13 cellular contexts compared by ENCODE assay signal in the genomic region with DNA sequence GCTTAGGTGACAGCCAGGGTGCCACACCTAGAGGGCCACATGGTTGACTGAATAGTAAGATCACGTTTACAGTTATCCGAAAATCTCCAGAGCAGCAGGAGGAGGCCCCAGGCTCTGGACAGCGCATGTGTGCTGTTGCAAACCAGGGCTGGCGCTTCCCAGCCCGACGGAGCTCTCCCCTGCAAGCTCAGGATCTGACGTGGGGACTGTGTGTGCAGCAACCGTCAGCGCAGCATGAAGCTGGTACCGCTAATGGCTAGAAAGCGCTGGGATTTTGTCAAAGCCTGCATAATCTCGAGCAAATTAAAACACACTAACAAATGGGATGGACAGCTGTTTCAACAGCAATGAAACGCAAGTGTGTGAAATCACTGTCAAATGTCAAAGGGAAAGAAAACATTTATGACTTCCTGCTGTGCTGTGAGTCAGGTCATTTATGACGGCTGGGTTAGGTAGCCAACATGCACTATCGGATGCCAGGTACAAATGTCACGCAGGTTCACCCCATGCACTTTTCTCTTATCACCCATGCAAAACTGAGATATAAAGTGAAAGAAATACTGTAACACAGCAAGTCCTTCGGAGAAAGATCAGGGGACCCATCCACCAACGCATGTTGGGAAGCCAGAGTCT. TPM values are rescaled to one million over a fixed set of nuclear protein-coding genes. Genes with fewer than 3 reads are reported as not detected.
DNase-seq lines count a peak whose midpoint lies in the region; ATAC-seq and TF ChIP-seq lines count a peak whose summit lies in the region.
"Had no signal": no experiment of that assay in that cellular context is flagged by ENCODE, and none has a peak within 500 bp of the region (broad histone marks: within the 10 kb centered on the region; RNA-seq: fewer than 3 reads in every experiment).

No MANE protein-coding gene starts in this region.

- H3K27ac Mint-ChIP-seq in T-cell = peak overlapping the region; percentile 93 to 95

- ATAC-seq in T-cell (replicated peaks in 1 of 4) (no peak), gastrocnemius medialis (peak in 1 of 2 donors; percentile 48), HG03280 (IDR thresholded peaks at IDR 0.05; ENCODE audit: unreplicated experiment) (no peak)
- ATAC-seq: stimulated activated naive B cell treated with anti-CD40 and anti-IgM and Interleukin-4, amounts not matched to agents 10 μg/mL and 1 μg/mL and 100 μg/mL, for 72 hours had no signal

- no peak for TF ChIP-seq CTCF in fibroblast of the aortic adventitia (IDR thresholded peaks at IDR 0.05; ENCODE audit: insufficient read depth, low read length)
- TF ChIP-seq CTCF in gastrocnemius medialis (IDR thresholded peaks at IDR 0.05 in 4 of 5, conservative IDR thresholded peaks at IDR 0.05 in 1 of 5) = no peak
- no peak for TF ChIP-seq CTCF in vagina (IDR thresholded peaks at IDR 0.05)

- H3K4me1 Mint-ChIP-seq in T-cell = peaks cover 60 to 82% (median 72%) of the 10 kb centered on the region in 3 donors

- peak; percentile 49 for DNase-seq in NCI-H2196 (lab: John Stamatoyannopoulos, UW; ENCODE audit: unreplicated experiment)
- DNase-seq in NCI-H2196 treated with DMSO at 0.1 percent for 48 hours (lab: John Stamatoyannopoulos, UW; ENCODE audit: unreplicated experiment) = no peak
- no peak for DNase-seq in T-cell
- DNase-seq in fibroblast of the aortic adventitia (ENCODE audit: low read depth) = peak; percentile 18
- DNase-seq in gastrocnemius medialis = no peak
- DNase-seq in AML-193 (lab: John Stamatoyannopoulos, UW) = no peak
- DNase-seq in vagina (ENCODE audit: extremely low spot score in 2 of 2) = no peak
- DNase-seq: hippocampal formation; NCI-H226; stimulated activated naive B cell treated with anti-CD40 and anti-IgM and Interleukin-4, amounts not matched to agents 10 μg/mL and 1 μg/mL and 100 μg/mL, for 72 hours had no signal

- H3K9me3 Mint-ChIP-seq in T-cell = no peaks in the 10 kb centered on the region
- H3K9me3 Mint-ChIP-seq: stimulated activated naive B cell treated with anti-CD40 and anti-IgM and Interleukin-4, amounts not matched to agents 10 μg/mL and 1 μg/mL and 100 μg/mL, for 72 hours had no signal

- TF ChIP-seq POLR2A in gastrocnemius medialis (IDR thresholded peaks at IDR 0.05) = no peak
- TF ChIP-seq POLR2A in vagina (IDR thresholded peaks at IDR 0.05) = no peak

- H3K36me3 Mint-ChIP-seq in T-cell = peaks cover 26% of the 10 kb centered on the region

- H3K27ac ChIP-seq in gastrocnemius medialis (peak overlapping the region in 3 of 4 donors; percentile 12 to 56 (median 17)), vagina (no peak overlapping the region)
- H3K27ac ChIP-seq: cardiac muscle cell, right atrium auricular region had no signal

- H3K4me1 ChIP-seq in gastrocnemius medialis = peaks cover 54 to 57% of the 10 kb centered on the region in 2 donors
- peaks cover 73% of the 10 kb centered on the region for H3K4me1 ChIP-seq in vagina

- H3K27me3 Mint-ChIP-seq in T-cell = no peaks in the 10 kb centered on the region
- H3K27me3 Mint-ChIP-seq: stimulated activated naive B cell treated with anti-CD40 and anti-IgM and Interleukin-4, amounts not matched to agents 10 μg/mL and 1 μg/mL and 100 μg/mL, for 72 hours had no signal

- intact Hi-C loops in gastrocnemius medialis (cut with DNase I; ENCODE audit: low total_unique reads) (no loop called here), vagina (cut with DNase I) (no loop called here)

- peak overlapping the region; percentile 49 to 92 (median 70) for H3K4me3 Mint-ChIP-seq in T-cell
- H3K4me3 Mint-ChIP-seq: stimulated activated naive B cell treated with anti-CD40 and anti-IgM and Interleukin-4, amounts not matched to agents 10 μg/mL and 1 μg/mL and 100 μg/mL, for 72 hours had no signal

- no peaks in the 10 kb centered on the region for H3K27me3 ChIP-seq in gastrocnemius medialis
- H3K27me3 ChIP-seq in vagina = no peaks in the 10 kb centered on the region
- H3K27me3 ChIP-seq: cardiac muscle cell, right atrium auricular region had no signal

- H3K9me3 ChIP-seq in gastrocnemius medialis (no peaks in the 10 kb centered on the region), vagina (no peaks in the 10 kb centered on the region)
- H3K9me3 ChIP-seq: right atrium auricular region had no signal

- CTCF ChIA-PET in T-cell (lab: Charles Lee) = no interaction called here

- peaks cover 0 to 38% of the 10 kb centered on the region in 2 donors for H3K36me3 ChIP-seq in gastrocnemius medialis
- peaks cover 6 to 39% of the 10 kb centered on the region in 2 donors for H3K36me3 ChIP-seq in vagina

- in situ Hi-C loops in gastrocnemius medialis (cut with MboI; ENCODE audit: low sequenced_read_pairs in 4 of 4) = no loop called here

- POLR2A ChIA-PET in T-cell (lab: Charles Lee) = no interaction called here

- no peak overlapping the region for H3K4me3 ChIP-seq in fibroblast of the aortic adventitia (ENCODE audit: low read depth, low read length)
- H3K4me3 ChIP-seq in gastrocnemius medialis = peak overlapping the region in 1 of 4 donors; percentile 10
- H3K4me3 ChIP-seq in vagina = no peak overlapping the region
- H3K4me3 ChIP-seq: cardiac muscle cell, right atrium auricular region had no signal

RNA-seq across cellular contexts. Expression of a gene that starts 7.5 kb away (rescaled TPM):
- 100 to 1,000 TPM in 4 of 5 donors, 10 to 100 TPM in 1; 73.5 to 114 (median 107) TPM for total RNA-seq in T-cell
- 103 and 275 TPM in 2 replicates for total RNA-seq in fibroblast of the aortic adventitia (ENCODE audit: low replicate concordance)
- total RNA-seq in gastrocnemius medialis = 10 to 100 TPM; 62.9 to 98.4 (median 73.4) TPM
- total RNA-seq in vagina = 112 TPM

RNA-seq across cellular contexts. Expression of a gene that starts 7.8 kb away (rescaled TPM):
- 1 to 10 TPM in 2 of 5 donors, under 1 TPM in 3; 0.49 to 1.1 (median 0.70) TPM for total RNA-seq in T-cell
- 0.33 and 1.3 TPM in 2 replicates for total RNA-seq in fibroblast of the aortic adventitia (ENCODE audit: low replicate concordance)
- 1 to 10 TPM in 2 of 4 donors, under 1 TPM in 1, not detected in 1; 0.35 to 1.4 (median 1.1) TPM for total RNA-seq in gastrocnemius medialis
- not detected for total RNA-seq in vagina

RNA-seq across cellular contexts. Expression of a gene that starts 12.0 kb away (rescaled TPM):
- total RNA-seq in T-cell = 10 to 100 TPM; 17.0 to 25.3 (median 24.9) TPM
- total RNA-seq in fibroblast of the aortic adventitia (ENCODE audit: low replicate concordance) = 12.5 and 33.9 TPM in 2 replicates
- 10 to 100 TPM; 14.3 to 26.4 (median 24.8) TPM for total RNA-seq in gastrocnemius medialis
- total RNA-seq in vagina = 19.9 TPM

RNA-seq across cellular contexts. Expression of a gene that starts 12.1 kb away (rescaled TPM):
- total RNA-seq in T-cell (10 to 100 TPM; 33.0 to 58.7 (median 58.3) TPM), fibroblast of the aortic adventitia (ENCODE audit: low replicate concordance) (25.1 and 49.3 TPM in 2 replicates), gastrocnemius medialis (10 to 100 TPM; 33.8 to 68.9 (median 56.0) TPM), vagina (31.2 TPM)

RNA-seq across cellular contexts. Expression of a gene that starts 20.3 kb away (rescaled TPM):
- total RNA-seq in T-cell (1,000 to 10,000 TPM; 2,623 to 2,692 (median 2,659) TPM), fibroblast of the aortic adventitia (ENCODE audit: low replicate concordance) (2,301 and 2,411 TPM in 2 replicates), gastrocnemius medialis (1,000 to 10,000 TPM; 1,001 to 1,630 (median 1,510) TPM), vagina (1,889 TPM)

Comparison
In these comparisons a context has a peak if more than half of its experiments do, and no peak if none do; other contexts are left out.
1. DNase-seq: peak in NCI-H2196 (single experiment) and fibroblast of the aortic adventitia (single experiment); none in NCI-H2196 treated with DMSO at 0.1 percent for 48 hours (single experiment), T-cell (0 of 34), gastrocnemius medialis (0 of 2), AML-193 (0 of 2) and vagina (0 of 2).